Comparison of ENCODE assay signal across 24 cellular contexts in genomic region chr4:89411539-89411938, GRCh38.
DNase-seq lines count a peak whose midpoint lies in the region; ATAC-seq, FAIRE-seq and TF ChIP-seq lines count a peak whose summit lies in the region.
"Had no signal": no experiment of that assay in that cellular context is flagged by ENCODE, and none has a peak within 500 bp of the region (broad histone marks: within the 10 kb centered on the region; RNA-seq: fewer than 3 reads in every experiment).

No MANE protein-coding gene starts in this region.

- ATAC-seq in pancreas = peak; percentile 87 to 92 (median 90)
- ATAC-seq: left lung; stimulated activated naive CD8-positive, alpha-beta T cell treated with anti-CD3 and anti-CD28 coated beads, Interleukin-15, Interleukin-2, amounts not matched to agents 100 U/mL and 50 U/mL, for 24 hours had no signal

- H3K27ac ChIP-seq in pancreas = peak overlapping the region in 1 of 4 donors; percentile 14
- H3K27ac ChIP-seq: left lung, WERI-Rb-1 had no signal

- H3K4me3 ChIP-seq in pancreas = no peak overlapping the region
- H3K4me3 ChIP-seq: left lung had no signal

- DNase-seq in DMS 273 treated with DMSO at 0.1 percent for 48 hours (lab: John Stamatoyannopoulos, UW) = peak; percentile 79
- DNase-seq in NCI-H226 = peak; percentile 13
- peak; percentile 17 for DNase-seq in glomerular visceral epithelial cell (ENCODE audit: extremely low spot score)
- DNase-seq in pancreas = peak in 3 of 6 donors; percentile 18 to 53 (median 22)
- no peak for DNase-seq in COLO668 (lab: John Stamatoyannopoulos, UW; ENCODE audit: unreplicated experiment)
- no peak for DNase-seq in iPS-NIHi11 (ENCODE audit: low spot score)
- no peak for DNase-seq in activated gamma-delta T cell (lab: John Stamatoyannopoulos, UW)
- no peak for DNase-seq in activated T-cell treated with anti-CD3 and anti-CD28 coated beads, Interleukin-2, amount 50 U/mL, for 1 hour
- DNase-seq: activated CD4-positive, alpha-beta T cell treated with anti-CD3 and anti-CD28 coated beads, Interleukin-2, amount 10 ng/mL, durations not matched to agents 7 days and 5 days; activated CD8-positive, alpha-beta memory T cell treated with anti-CD3 and anti-CD28 coated beads, Interleukin-2, amount 50 U/mL, for 4 hours; activated effector memory CD4-positive, alpha-beta T cell treated with Interleukin-2 at 50 U/mL for 16 hours; CD4-positive, alpha-beta memory T cell; cortex of kidney; DND-41; head of caudate nucleus; left lung; midbrain; NCI-H1092; NCI-H2029; NCI-H446 treated with DMSO at 0.1 percent for 48 hours; SK-N-SH; stimulated activated CD4-positive, alpha-beta T cell treated with anti-CD3 and anti-CD28 coated beads, Interleukin-4, amount 100 ng/mL, for 4 hours; stimulated activated naive CD8-positive, alpha-beta T cell treated with anti-CD3 and anti-CD28 coated beads, Interleukin-15, Interleukin-2, amounts not matched to agents 100 U/mL and 50 U/mL, for 24 hours; WERI-Rb-1 had no signal

- 27 to 47% methylated on average over 1 of the region's 1 CpG for WGBS in pancreas, 2 donors

- H3K36me3 ChIP-seq in pancreas = no peaks in the 10 kb centered on the region
- H3K36me3 ChIP-seq: left lung, WERI-Rb-1 had no signal

- H3K9me3 ChIP-seq in pancreas = no peaks in the 10 kb centered on the region
- H3K9me3 ChIP-seq: left lung, SK-N-SH had no signal

- TF ChIP-seq CTCF in pancreas (IDR thresholded peaks at IDR 0.05) = no peak

- no peak for FAIRE-seq in pancreas (lab: Jason Lieb, UNC)

- H3K4me1 ChIP-seq in pancreas = peaks cover 0 to 19% (median 13%) of the 10 kb centered on the region in 3 donors
- H3K4me1 ChIP-seq: left lung had no signal

- intact Hi-C loops in pancreas (cut with DNase I) = loop anchor here in 1 of 3 donors (5.0 kb wide), 1 partner anchor 104 kb away; the partner anchor contains the start of gene GPRIN3

- H3K27me3 ChIP-seq in pancreas = no peaks in the 10 kb centered on the region
- H3K27me3 ChIP-seq: left lung had no signal

Comparison
In these comparisons a context has a peak if more than half of its experiments do, and no peak if none do; other contexts are left out.
1. DNase-seq: peak in DMS 273 treated with DMSO at 0.1 percent for 48 hours (single experiment), NCI-H226 (single experiment) and glomerular visceral epithelial cell (single experiment); none in COLO668 (single experiment), iPS-NIHi11 (single experiment), activated gamma-delta T cell (single experiment) and activated T-cell treated with anti-CD3 and anti-CD28 coated beads, Interleukin-2, amount 50 U/mL, for 1 hour (single experiment).